In the genomic region with DNA sequence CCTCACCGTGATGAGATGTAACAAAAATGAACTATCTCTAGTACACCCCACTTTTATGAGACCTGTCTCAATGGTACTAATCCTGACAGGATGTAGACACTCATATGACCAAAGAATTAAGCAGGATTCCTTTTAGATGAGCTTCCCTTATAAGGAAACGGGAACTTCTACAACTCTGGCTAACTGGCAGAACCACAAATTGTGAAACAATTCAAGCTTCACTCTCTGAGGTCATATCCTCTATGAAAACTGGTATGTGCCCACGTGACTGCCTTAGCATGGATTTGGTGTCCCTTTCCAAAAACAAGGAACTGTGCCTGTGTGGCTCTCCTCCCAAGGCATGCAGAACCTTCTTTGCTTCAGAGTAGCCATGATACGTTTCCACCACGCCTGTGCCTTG, we compare ENCODE assay signal across 9 cellular contexts. TPM values are rescaled to one million over a fixed set of nuclear protein-coding genes. Genes with fewer than 3 reads are reported as not detected.
DNase-seq lines count a peak whose midpoint lies in the region; ATAC-seq and TF ChIP-seq lines count a peak whose summit lies in the region.
"Had no signal": no experiment of that assay in that cellular context is flagged by ENCODE, and none has a peak within 500 bp of the region (broad histone marks: within the 10 kb centered on the region; RNA-seq: fewer than 3 reads in every experiment).

No MANE protein-coding gene starts in this region.

- peak overlapping the region; percentile 52 for H2AFZ ChIP-seq in osteoblast (ENCODE audit: low read length)

- peaks cover 33% of the 10 kb centered on the region for H3K4me1 ChIP-seq in osteoblast (ENCODE audit: insufficient read depth, low read length)

- peaks cover under 1% of the 10 kb centered on the region for H4K20me1 ChIP-seq in osteoblast (ENCODE audit: insufficient read depth, low read length)

- no peak overlapping the region for H3K4me2 ChIP-seq in osteoblast (ENCODE audit: insufficient read depth, low read length)

- H3K79me2 ChIP-seq in osteoblast (ENCODE audit: insufficient read depth, low read length), result no peaks in the 10 kb centered on the region

- peak overlapping the region; percentile 78 for H3K27ac ChIP-seq in osteoblast (ENCODE audit: low read depth, low read length)

- no peak for TF ChIP-seq CTCF in osteoblast (IDR thresholded peaks at IDR 0.05; ENCODE audit: extremely low read depth, low read depth, low read length)

- peaks cover 20% of the 10 kb centered on the region for H3K36me3 ChIP-seq in osteoblast (ENCODE audit: insufficient read depth, low read length)

- ATAC-seq in GM19351 (IDR thresholded peaks at IDR 0.05; ENCODE audit: unreplicated experiment), result no peak
- no peak for ATAC-seq in GM21528 (IDR thresholded peaks at IDR 0.05; ENCODE audit: low FRiP score, unreplicated experiment)
- no peak for ATAC-seq in HG02759 (IDR thresholded peaks at IDR 0.05; ENCODE audit: unreplicated experiment)

- H3K27me3 ChIP-seq in osteoblast (ENCODE audit: insufficient read depth, low read length), result no peaks in the 10 kb centered on the region

- no peak overlapping the region for H3K4me3 ChIP-seq in osteoblast (ENCODE audit: insufficient read depth, low read length)

- peak; percentile 94 for DNase-seq in EL
- DNase-seq in RPMI7951 (ENCODE audit: low read depth), result peak; percentile 77
- DNase-seq in fibroblast of gingiva (ENCODE audit: low read depth), result peak; percentile 93
- DNase-seq in osteoblast (ENCODE audit: insufficient read length, low spot score, missing footprints), result peak; percentile 82
- no peak for DNase-seq in NCI-H446 treated with DMSO at 0.1 percent for 48 hours (lab: John Stamatoyannopoulos, UW)
- DNase-seq: activated CD4-positive, alpha-beta T cell treated with anti-CD3 and anti-CD28 coated beads, Interleukin-2, amount 10 ng/mL, durations not matched to agents 7 days and 5 days had no signal

- no peaks in the 10 kb centered on the region for H3K9me3 ChIP-seq in osteoblast (ENCODE audit: low read depth, low read length)

RNA-seq across cellular contexts. Expression of gene CPNE5, which starts 14.1 kb away (rescaled TPM):
- total RNA-seq in RPMI7951 (2014; rRNA removed; shearing (Covaris generic)), result not detected in 2 replicates
- under 0.01 TPM in 1 of 2 replicates, not detected in the other for total RNA-seq in osteoblast

RNA-seq across cellular contexts. Expression of gene PPIL1, which starts 21.3 kb away (rescaled TPM):
- total RNA-seq in RPMI7951 (2014; rRNA removed; shearing (Covaris generic)), result 51.9 and 52.4 TPM in 2 replicates
- total RNA-seq in osteoblast, result 9.8 and 10.9 TPM in 2 replicates

RNA-seq across cellular contexts. Expression of gene C6orf89, which starts 32.4 kb away (rescaled TPM):
- 36.3 and 38.9 TPM in 2 replicates for total RNA-seq in RPMI7951 (2014; rRNA removed; shearing (Covaris generic))
- 59.0 and 60.1 TPM in 2 replicates for total RNA-seq in osteoblast
